In the genomic region with DNA sequence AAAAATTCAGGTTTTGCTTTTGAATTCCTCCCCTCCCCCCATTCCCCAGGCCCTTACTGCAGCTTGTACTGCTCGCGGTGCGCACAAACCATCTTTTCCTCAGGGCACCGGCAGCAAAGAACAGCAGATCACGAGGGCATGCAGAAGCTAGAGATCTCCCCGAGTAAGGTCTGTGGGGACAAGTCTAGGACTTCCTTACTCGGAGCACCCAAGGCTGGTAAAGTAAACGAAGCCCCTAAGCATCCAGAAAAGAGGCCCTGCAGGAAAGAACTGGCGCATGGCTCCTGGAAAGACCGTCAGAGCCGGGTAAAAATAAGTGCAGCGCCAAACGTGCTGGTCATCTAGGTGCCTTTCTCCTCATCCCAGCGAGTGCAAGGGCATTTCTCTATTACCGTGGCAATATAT, we compare ENCODE assay signal across 8 cellular contexts. TPM values are rescaled to one million over a fixed set of nuclear protein-coding genes. Genes with fewer than 3 reads are reported as not detected.
DNase-seq lines count a peak whose midpoint lies in the region; ATAC-seq and TF ChIP-seq lines count a peak whose summit lies in the region.

No MANE protein-coding gene starts in this region.

- H3K27ac ChIP-seq in PC-9 (peak overlapping the region; percentile 51), osteoblast (ENCODE audit: low read depth, low read length) (peak overlapping the region; percentile 84), vagina (peak overlapping the region; percentile 82)

- H3K9me3 Mint-ChIP-seq in activated naive CD8-positive, alpha-beta T cell (ENCODE audit: low read depth) = no peaks in the 10 kb centered on the region

- H3K4me3 ChIP-seq in AG09309 (ENCODE audit: control insufficient read depth, low read depth, low read length) = peak overlapping the region; percentile 80
- peak overlapping the region; percentile 94 for H3K4me3 ChIP-seq in PC-9
- H3K4me3 ChIP-seq in osteoblast (ENCODE audit: insufficient read depth, low read length) = peak overlapping the region; percentile 97
- H3K4me3 ChIP-seq in vagina = peak overlapping the region; percentile 67 to 69

- H3K4me3 Mint-ChIP-seq in activated naive CD8-positive, alpha-beta T cell = peak overlapping the region; percentile 100

- H3K36me3 Mint-ChIP-seq in activated naive CD8-positive, alpha-beta T cell = peaks cover 30% of the 10 kb centered on the region

- H3K9me3 ChIP-seq in PC-9 (ENCODE audit: insufficient read depth, low read depth) = no peaks in the 10 kb centered on the region
- no peaks in the 10 kb centered on the region for H3K9me3 ChIP-seq in osteoblast (ENCODE audit: low read depth, low read length)
- no peaks in the 10 kb centered on the region for H3K9me3 ChIP-seq in vagina

- no TSS peak for BruUV-seq in PC-9 (replicated peaks; lab: Mats Ljungman, UMichigan)

- H3K27me3 ChIP-seq in PC-9 (ENCODE audit: insufficient read depth, low read depth) (no peaks in the 10 kb centered on the region), osteoblast (ENCODE audit: insufficient read depth, low read length) (peaks cover 6% of the 10 kb centered on the region), vagina (no peaks in the 10 kb centered on the region)

- peaks cover 20% of the 10 kb centered on the region for H3K4me1 ChIP-seq in PC-9 (replicated peaks; ENCODE audit: insufficient read depth)
- peaks cover 12% of the 10 kb centered on the region for H3K4me1 ChIP-seq in osteoblast (ENCODE audit: insufficient read depth, low read length)
- peaks cover 24% of the 10 kb centered on the region for H3K4me1 ChIP-seq in vagina

- TF ChIP-seq POLR2A in vagina (IDR thresholded peaks at IDR 0.05) = no peak

- no peaks in the 10 kb centered on the region for H3K27me3 Mint-ChIP-seq in activated naive CD8-positive, alpha-beta T cell

- CTCF ChIA-PET in PC-9 (lab: Charles Lee) = interaction anchor here (0.5 to 0.9 kb wide), 2 partner anchors 23 to 887 kb away, joined by 9 to 12 read pairs; no protein-coding TSS in a partner anchor

- POLR2A ChIA-PET in PC-9 (lab: Charles Lee; ENCODE audit: unreplicated experiment) = interaction anchor here (0.6 kb wide), 4 partner anchors 10 to 837 kb away, joined by 3 to 24 read pairs (median 9); no protein-coding TSS in a partner anchor

- peaks cover 22% of the 10 kb centered on the region for H4K20me1 ChIP-seq in PC-9 (ENCODE audit: insufficient read depth)
- peaks cover 13% of the 10 kb centered on the region for H4K20me1 ChIP-seq in osteoblast (ENCODE audit: insufficient read depth, low read length)

- TF ChIP-seq CTCF in AG09309 (IDR thresholded peaks at IDR 0.05; ENCODE audit: control insufficient read depth, insufficient read depth, low read depth, low read length, missing control alignments) (no peak), PC-9 (conservative IDR thresholded peaks at IDR 0.05) (no peak), osteoblast (IDR thresholded peaks at IDR 0.05; ENCODE audit: extremely low read depth, low read depth, low read length) (no peak), vagina (IDR thresholded peaks at IDR 0.05) (no peak)

- peaks cover 36% of the 10 kb centered on the region for H3K36me3 ChIP-seq in PC-9 (ENCODE audit: low read depth)
- peaks cover 27% of the 10 kb centered on the region for H3K36me3 ChIP-seq in osteoblast (ENCODE audit: insufficient read depth, low read length)
- peaks cover 0 to 19% of the 10 kb centered on the region in 2 donors for H3K36me3 ChIP-seq in vagina

- H3K79me2 ChIP-seq in PC-9 (ENCODE audit: low read depth) (peaks cover 55% of the 10 kb centered on the region), osteoblast (ENCODE audit: insufficient read depth, low read length) (peaks cover 54% of the 10 kb centered on the region)

- H2AFZ ChIP-seq in PC-9 = peak overlapping the region; percentile 94
- H2AFZ ChIP-seq in osteoblast (ENCODE audit: low read length) = peak overlapping the region; percentile 97

- no peaks in the 10 kb centered on the region for H3K9me2 ChIP-seq in PC-9 (ENCODE audit: insufficient read depth)

- intact Hi-C loops in PC-9 (cut with micrococcal nuclease; ENCODE audit: unreplicated experiment) (loop anchor here (2.0 to 5.0 kb wide), 4 partner anchors 18 to 835 kb away; a partner anchor contains a TSS), head of caudate nucleus (cut with DNase I) (loop anchor here (10.0 kb wide), 1 partner anchor 132 kb away; a partner anchor contains a TSS), vagina (cut with DNase I) (no loop called here)

- H3K4me2 ChIP-seq in PC-9 = peak overlapping the region; percentile 89
- peak overlapping the region; percentile 98 for H3K4me2 ChIP-seq in osteoblast (ENCODE audit: insufficient read depth, low read length)

- ATAC-seq in GM18867 (IDR thresholded peaks at IDR 0.05; ENCODE audit: unreplicated experiment) (peak; percentile 36), HG03103 (IDR thresholded peaks at IDR 0.05; ENCODE audit: low read depth, unreplicated experiment) (peak; percentile 23)

- peak overlapping the region; percentile 100 for H3K27ac Mint-ChIP-seq in activated naive CD8-positive, alpha-beta T cell

- DNase-seq in AG09309 (ENCODE audit: low read depth) = no peak
- DNase-seq in PC-9 = peak in 1 of 2 experiments; percentile 33
- DNase-seq in head of caudate nucleus = peak; percentile 16 to 78 (median 57)
- no peak for DNase-seq in osteoblast (ENCODE audit: insufficient read length, low spot score, missing footprints)
- DNase-seq in vagina (ENCODE audit: extremely low spot score in 2 of 2) = no peak

- H3F3A ChIP-seq in PC-9 (ENCODE audit: insufficient read depth, low read depth) = no peaks in the 10 kb centered on the region; the same call in 1 of the 2 replicates

- peaks cover 57% of the 10 kb centered on the region for H3K4me1 Mint-ChIP-seq in activated naive CD8-positive, alpha-beta T cell (ENCODE audit: low read depth)

RNA-seq across cellular contexts. Expression of a gene that starts 0.7 kb away (rescaled TPM):
- total RNA-seq in PC-9 (2021) (994 and 1,055 TPM in 2 replicates), osteoblast (382 and 422 TPM in 2 replicates), vagina (183 TPM)

RNA-seq across cellular contexts. Expression of a gene that starts 52.3 kb away (rescaled TPM):
- total RNA-seq in PC-9 (2021) = not detected in 2 replicates
- total RNA-seq in osteoblast = not detected in 2 replicates
- 0.98 TPM for total RNA-seq in vagina

Comparison
In these comparisons a context has a peak if more than half of its experiments do, and no peak if none do; other contexts are left out.
1. DNase-seq: peak in head of caudate nucleus (42 of 42); none in AG09309 (single experiment), osteoblast (single experiment) and vagina (0 of 2).
2. Peak in every context shown above with its lines, with median percentiles within 50 percentile points of each other: H3K4me3 ChIP-seq and H3K27ac ChIP-seq.